Comparison of ENCODE assay signal across 8 cellular contexts in genomic region chr16:29862884-29863668, GRCh38. TPM values are rescaled to one million over a fixed set of nuclear protein-coding genes. Genes with fewer than 3 reads are reported as not detected.
DNase-seq lines count a peak whose midpoint lies in the region; ATAC-seq and TF ChIP-seq lines count a peak whose summit lies in the region.

A gene with protein sequence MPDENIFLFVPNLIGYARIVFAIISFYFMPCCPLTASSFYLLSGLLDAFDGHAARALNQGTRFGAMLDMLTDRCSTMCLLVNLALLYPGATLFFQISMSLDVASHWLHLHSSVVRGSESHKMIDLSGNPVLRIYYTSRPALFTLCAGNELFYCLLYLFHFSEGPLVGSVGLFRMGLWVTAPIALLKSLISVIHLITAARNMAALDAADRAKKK (minus strand): TSS chr16:29863226. CDS start chr16:29862857, 369 bp downstream.

- TF ChIP-seq CTCF in BE2C (IDR thresholded peaks at IDR 0.05; ENCODE audit: low read depth, low read length) (peak; percentile 68), choroid plexus epithelial cell (conservative IDR thresholded peaks at IDR 0.05; ENCODE audit: low read depth, low read length) (peak; percentile 60), kidney epithelial cell (IDR thresholded peaks at IDR 0.05; ENCODE audit: insufficient read depth, low read length, poor library complexity, severe bottlenecking) (peak; percentile 63)

- H3K27me3 Mint-ChIP-seq in activated CD4-positive, alpha-beta T cell treated with anti-CD3 and anti-CD28 coated beads for 36 hours = no peaks in the 10 kb centered on the region

- H3K27ac Mint-ChIP-seq in activated CD4-positive, alpha-beta T cell treated with anti-CD3 and anti-CD28 coated beads for 36 hours = peak within 1 kb of the TSS; percentile 98

- DNase-seq in BE2C = peak; percentile 96
- DNase-seq in NCI-H524 (lab: John Stamatoyannopoulos, UW) = peak; percentile 95 to 98
- peak; percentile 96 for DNase-seq in activated CD4-positive, alpha-beta T cell treated with anti-CD3 and anti-CD28 coated beads for 36 hours
- peak; percentile 99 for DNase-seq in choroid plexus epithelial cell (ENCODE audit: low read depth)
- DNase-seq in kidney epithelial cell (ENCODE audit: low read depth) = peak; percentile 77
- DNase-seq in stimulated activated CD4-positive, alpha-beta T cell treated with anti-CD3 and anti-CD28 coated beads, Interleukin-15, amount 100 ng/mL, for 48 hours (ENCODE audit: low read depth in 2 of 2) = peak; percentile 91 to 92

- no peaks in the 10 kb centered on the region for H3K9me3 ChIP-seq in BE2C

- H3K27me3 ChIP-seq in BE2C (no peaks in the 10 kb centered on the region), kidney epithelial cell (ENCODE audit: control insufficient read depth, insufficient read depth, low read length) (no peaks in the 10 kb centered on the region)

- peaks cover 18% of the 10 kb centered on the region for H3K4me1 Mint-ChIP-seq in activated CD4-positive, alpha-beta T cell treated with anti-CD3 and anti-CD28 coated beads for 36 hours

- intact Hi-C loops in activated CD4-positive, alpha-beta T cell treated with anti-CD3 and anti-CD28 coated beads for 36 hours (cut with DNase I, micrococcal nuclease) = loop anchor here (1.0 to 10.0 kb wide), 19 partner anchors 14 to 913 kb away; partner anchors contain the start of genes INO80E (in 2 of the 2), KCTD13 (in 2 of the 2), PAGR1 (in 2 of the 2) and ALDOA (in 1 of the 2)

- peaks cover 2% of the 10 kb centered on the region; the same call in 1 of the 2 replicates for H3K4me1 ChIP-seq in BE2C

- H3K9me3 Mint-ChIP-seq in activated CD4-positive, alpha-beta T cell treated with anti-CD3 and anti-CD28 coated beads for 36 hours (ENCODE audit: low read depth) = no peaks in the 10 kb centered on the region

- peak; percentile 90 for ATAC-seq in HG03439 (IDR thresholded peaks at IDR 0.05; ENCODE audit: unreplicated experiment)
- ATAC-seq in activated CD4-positive, alpha-beta T cell treated with anti-CD3 and anti-CD28 coated beads for 36 hours = peak; percentile 99

- H3K4me3 ChIP-seq in BE2C (ENCODE audit: low read depth, low read length) (peak within 1 kb of the TSS; percentile 84), choroid plexus epithelial cell (ENCODE audit: low read depth, low read length) (peak within 1 kb of the TSS; percentile 91), kidney epithelial cell (ENCODE audit: low read depth, low read length) (peak within 1 kb of the TSS; percentile 85)

- peak; percentile 64 for TF ChIP-seq POLR2A in GM19193 (IDR thresholded peaks at IDR 0.05; ENCODE audit: extremely low read depth, insufficient read depth, insufficient read length)

- peaks cover 16% of the 10 kb centered on the region for H3K36me3 Mint-ChIP-seq in activated CD4-positive, alpha-beta T cell treated with anti-CD3 and anti-CD28 coated beads for 36 hours (ENCODE audit: low read depth)

- CTCF ChIA-PET in activated CD4-positive, alpha-beta T cell treated with anti-CD3 and anti-CD28 coated beads for 36 hours (lab: Charles Lee) = interaction anchor here (0.6 to 2.6 kb wide), 10 partner anchors 9 to 941 kb away, joined by 3 to 12 read pairs (median 4); partner anchors contain the start of genes KCTD13 and TMEM219

- H3K4me3 Mint-ChIP-seq in activated CD4-positive, alpha-beta T cell treated with anti-CD3 and anti-CD28 coated beads for 36 hours = peak within 1 kb of the TSS; percentile 90

- POLR2A ChIA-PET in activated CD4-positive, alpha-beta T cell treated with anti-CD3 and anti-CD28 coated beads for 36 hours (lab: Charles Lee) = interaction anchor here (0.5 to 1.5 kb wide), 3 partner anchors 14 to 66 kb away, joined by 3 to 4 read pairs (median 3); no protein-coding TSS in a partner anchor

- H3K36me3 ChIP-seq in BE2C = peaks cover 22% of the 10 kb centered on the region
- no peaks in the 10 kb centered on the region for H3K36me3 ChIP-seq in kidney epithelial cell (ENCODE audit: control insufficient read depth, insufficient read depth, low read length)

RNA-seq across cellular contexts. Expression of the gene that starts here (rescaled TPM):
- 328 TPM for polyA plus RNA-seq in BE2C (2012; ENCODE audit: insufficient read depth, insufficient read length, low read depth)
- total RNA-seq in activated CD4-positive, alpha-beta T cell treated with anti-CD3 and anti-CD28 coated beads for 36 hours = 10 to 100 TPM; 35.1 to 50.0 TPM
- 83.9 and 85.2 TPM in 2 replicates for total RNA-seq in kidney epithelial cell

Comparison
In these comparisons a context has a peak if more than half of its experiments do, and no peak if none do; other contexts are left out.
1. Peak in every context shown above with its lines: DNase-seq, ATAC-seq and H3K4me3 ChIP-seq.